Comparison of ENCODE assay signal across 8 cellular contexts in the genomic region with DNA sequence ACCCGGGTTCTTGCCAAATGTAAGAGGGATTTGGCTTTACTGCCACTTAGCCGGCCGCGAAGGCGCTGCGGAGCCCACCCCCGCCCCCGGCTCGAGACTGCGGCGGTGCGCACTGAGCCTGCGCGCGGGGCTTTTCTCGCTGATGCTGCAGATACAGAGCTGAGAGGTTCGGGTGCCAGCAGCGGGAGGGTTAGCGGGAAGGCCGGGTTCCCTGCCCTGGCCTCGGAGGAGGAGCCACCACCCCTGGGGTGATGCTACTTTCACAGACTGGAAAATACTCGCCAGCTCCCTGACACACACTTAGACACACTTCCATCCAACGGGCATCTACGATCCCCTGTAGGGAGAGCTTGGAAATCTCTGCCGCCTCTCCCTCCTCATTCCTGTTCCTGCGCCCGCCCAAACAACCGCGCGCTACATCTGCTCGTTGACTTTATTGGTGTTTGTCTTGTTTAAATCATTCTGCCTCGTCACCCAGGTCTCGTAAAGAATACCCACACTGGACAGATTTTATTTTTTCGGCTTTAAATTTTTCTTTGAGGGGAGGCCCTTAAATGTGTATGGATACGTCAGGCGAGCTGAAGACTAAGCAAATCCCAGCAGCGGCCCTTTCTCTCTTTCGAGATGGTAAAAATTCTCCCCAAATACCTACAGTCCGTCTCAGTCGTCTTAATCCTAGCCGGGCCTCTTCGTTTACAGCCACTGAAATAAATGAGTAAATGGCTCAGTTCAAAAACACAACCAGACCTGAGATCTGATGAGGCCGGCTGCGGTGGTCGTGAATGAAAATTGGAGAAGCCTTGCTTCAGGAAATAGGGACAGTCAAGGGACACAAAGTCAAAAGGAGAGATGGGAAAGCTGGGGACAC. TPM values are rescaled to one million over a fixed set of nuclear protein-coding genes. Genes with fewer than 3 reads are reported as not detected.
DNase-seq lines count a peak whose midpoint lies in the region; ATAC-seq and TF ChIP-seq lines count a peak whose summit lies in the region.

No MANE protein-coding gene starts in this region.

- peak overlapping the region; percentile 95 for H3K4me3 Mint-ChIP-seq in chondrocyte (ENCODE audit: unreplicated experiment)

- peak overlapping the region; percentile 98 for H3K27ac Mint-ChIP-seq in chondrocyte (ENCODE audit: unreplicated experiment)

- H3K36me3 Mint-ChIP-seq in chondrocyte (ENCODE audit: low read depth) = peaks cover 7% of the 10 kb centered on the region

- no peak overlapping the region for H3K9ac ChIP-seq in subcutaneous abdominal adipose tissue (ENCODE audit: low read length in 5 of 5)

- TF ChIP-seq CTCF in chondrocyte (IDR thresholded peaks at IDR 0.05) (no peak), kidney epithelial cell (IDR thresholded peaks at IDR 0.05; ENCODE audit: insufficient read depth, low read length, poor library complexity, severe bottlenecking) (no peak)

- no peaks in the 10 kb centered on the region for H3K9me3 Mint-ChIP-seq in chondrocyte (ENCODE audit: low read depth)

- peaks cover 21% of the 10 kb centered on the region for H3K4me1 Mint-ChIP-seq in chondrocyte (ENCODE audit: low read depth)

- DNase-seq in DMS53 treated with DMSO at 0.1 percent for 48 hours (lab: John Stamatoyannopoulos, UW; ENCODE audit: unreplicated experiment) (peak; percentile 54), M059J (ENCODE audit: low read depth) (peak; percentile 25), chondrocyte (ENCODE audit: low spot score) (peak; percentile 93), kidney epithelial cell (ENCODE audit: low read depth) (no peak)

- no peak for ATAC-seq in GM21723 (IDR thresholded peaks at IDR 0.05; ENCODE audit: unreplicated experiment)
- no peak for ATAC-seq in GM21576 (IDR thresholded peaks at IDR 0.05; ENCODE audit: unreplicated experiment)
- no peak for ATAC-seq in GM21381 (IDR thresholded peaks at IDR 0.05; ENCODE audit: unreplicated experiment)

- H3K27me3 Mint-ChIP-seq in chondrocyte (ENCODE audit: low read depth) = no peaks in the 10 kb centered on the region

- peak overlapping the region; percentile 57 for H3K4me3 ChIP-seq in kidney epithelial cell (ENCODE audit: low read depth, low read length)
- peak overlapping the region; percentile 70 to 83 (median 79) for H3K4me3 ChIP-seq in subcutaneous abdominal adipose tissue (ENCODE audit: low read depth in 1 of 5, low read length in 5 of 5)

- H3K27ac ChIP-seq in subcutaneous abdominal adipose tissue (ENCODE audit: low read depth, low read length) = no peak overlapping the region

- H3K9me3 ChIP-seq in subcutaneous abdominal adipose tissue (ENCODE audit: control insufficient read depth in 5 of 5, low read length in 5 of 5) = no peaks in the 10 kb centered on the region

- H3K36me3 ChIP-seq in kidney epithelial cell (ENCODE audit: control insufficient read depth, insufficient read depth, low read length) (no peaks in the 10 kb centered on the region), subcutaneous abdominal adipose tissue (ENCODE audit: control insufficient read depth in 5 of 5, insufficient read depth in 5 of 5, low read length in 5 of 5) (no peaks in the 10 kb centered on the region)

- H3K27me3 ChIP-seq in kidney epithelial cell (ENCODE audit: control insufficient read depth, insufficient read depth, low read length) = peaks cover 17% of the 10 kb centered on the region
- H3K27me3 ChIP-seq in subcutaneous abdominal adipose tissue (ENCODE audit: control insufficient read depth in 5 of 5, insufficient read depth in 4 of 5, low read length in 5 of 5) = peaks cover 0 to 46% (median 23%) of the 10 kb centered on the region in 5 donors

- H3K4me1 ChIP-seq in subcutaneous abdominal adipose tissue (ENCODE audit: control insufficient read depth in 5 of 5, insufficient read depth in 5 of 5, low read length in 5 of 5) = peaks cover 2 to 67% (median 61%) of the 10 kb centered on the region in 5 donors

RNA-seq across cellular contexts. Expression of gene PCDH7, which starts 1.9 kb away (rescaled TPM):
- total RNA-seq in M059J (2014; rRNA removed; shearing (Covaris generic)) = 0.66 and 1.0 TPM in 2 replicates
- total RNA-seq in chondrocyte = 70.3 to 141 TPM (median 72.3 TPM) in 3 replicates
- 8.2 and 9.7 TPM in 2 replicates for total RNA-seq in kidney epithelial cell
